Comparison of ENCODE assay signal across 18 cellular contexts in genomic region chr17:1467898-1468492, GRCh38. TPM values are rescaled to one million over a fixed set of nuclear protein-coding genes. Genes with fewer than 3 reads are reported as not detected.
DNase-seq lines count a peak whose midpoint lies in the region; ATAC-seq and TF ChIP-seq lines count a peak whose summit lies in the region.
"Had no signal": no experiment of that assay in that cellular context is flagged by ENCODE, and none has a peak within 500 bp of the region (broad histone marks: within the 10 kb centered on the region; RNA-seq: fewer than 3 reads in every experiment).

No MANE protein-coding gene starts in this region.

- H3K36me3 ChIP-seq in psoas muscle (ENCODE audit: insufficient read depth in 1 of 2, low read depth in 1 of 2) = peaks cover 0 to 81% of the 10 kb centered on the region in 2 donors

- H3K4me1 ChIP-seq in psoas muscle = peaks cover 9% of the 10 kb centered on the region

- DNase-seq in ELF-1 (ENCODE audit: low read depth, low spot score) (peak; percentile 80), NOMO-1 treated with dmso at 0.1 percent for 144 hours (lab: John Stamatoyannopoulos, UW; ENCODE audit: unreplicated experiment) (peak; percentile 79), iris pigment epithelial cell (ENCODE audit: low read depth) (peak; percentile 79), psoas muscle (peak; percentile 84 to 95)
- no peak for DNase-seq in stimulated activated CD4-positive, alpha-beta T cell treated with anti-CD3 and anti-CD28 coated beads, Interleukin-2, amount 100 ng/mL, for 48 hours
- no peak for DNase-seq in stimulated activated CD4-positive, alpha-beta T cell treated with anti-CD3 and anti-CD28 coated beads, Interleukin-15, amount 100 ng/mL, for 24 hours
- DNase-seq: activated CD4-positive, alpha-beta T cell treated with anti-CD3 and anti-CD28 coated beads, Interleukin-2, amount 10 ng/mL, durations not matched to agents 24 days and 14 days; activated naive CD8-positive, alpha-beta T cell treated with anti-CD3 and anti-CD28 coated beads, Interleukin-2, amount 50 U/mL, for 24 hours; activated T-cell treated with anti-CD3 and anti-CD28 coated beads, Interleukin-2, amount 50 U/mL, for 48 hours; left ventricle myocardium inferior; natural killer cell; NCI-H2081 treated with DMSO at 0.1 percent for 48 hours; NCI-H774; SHP77; stimulated activated naive CD8-positive, alpha-beta T cell treated with anti-CD3 and anti-CD28 coated beads, Interleukin-15, Interleukin-2, amounts not matched to agents 100 U/mL and 50 U/mL, for 24 hours had no signal

- intact Hi-C loops in psoas muscle (cut with DNase I) = no loop called here

- H3K4me3 ChIP-seq in psoas muscle = no peak overlapping the region
- H3K4me3 ChIP-seq: left ventricle myocardium inferior had no signal

- H3K9me3 ChIP-seq in psoas muscle = no peaks in the 10 kb centered on the region
- H3K9me3 ChIP-seq: left ventricle myocardium inferior had no signal

- no peak for TF ChIP-seq CTCF in psoas muscle (IDR thresholded peaks at IDR 0.05)

- no peaks in the 10 kb centered on the region for H3K27me3 ChIP-seq in psoas muscle (ENCODE audit: insufficient read depth in 3 of 3, low read length in 2 of 3)

- peak; percentile 92 to 97 (median 95) for ATAC-seq in psoas muscle
- ATAC-seq in GM18520 (IDR thresholded peaks at IDR 0.05; ENCODE audit: unreplicated experiment) = no peak
- no peak for ATAC-seq in HG03521 (IDR thresholded peaks at IDR 0.05; ENCODE audit: unreplicated experiment)
- ATAC-seq: activated naive CD8-positive, alpha-beta T cell treated with anti-CD3 and anti-CD28 coated beads, Interleukin-2, amount 50 U/mL, for 24 hours; natural killer cell; stimulated activated naive CD8-positive, alpha-beta T cell treated with anti-CD3 and anti-CD28 coated beads, Interleukin-15, Interleukin-2, amounts not matched to agents 100 U/mL and 50 U/mL, for 24 hours had no signal

- 31 to 49% (median 45%) methylated on average over 21 of the region's 21 CpGs for WGBS in psoas muscle, 3 donors

- H3K27ac ChIP-seq in psoas muscle = peak overlapping the region; percentile 56
- H3K27ac ChIP-seq: HL-60, left ventricle myocardium inferior had no signal

RNA-seq across cellular contexts. Expression of gene CRK, which starts 12.0 kb away (rescaled TPM):
- total RNA-seq in psoas muscle = 10 to 100 TPM; 26.4 to 60.4 (median 33.1) TPM
- 10 to 100 TPM; 29.7 to 48.0 (median 40.4) TPM for polyA plus RNA-seq in psoas muscle

RNA-seq across cellular contexts. Expression of gene MYO1C, which starts 24.5 kb away (rescaled TPM):
- total RNA-seq in psoas muscle = 10 to 100 TPM; 68.1 to 82.7 (median 73.2) TPM
- polyA plus RNA-seq in psoas muscle = 10 to 100 TPM; 24.0 to 32.7 (median 28.4) TPM

RNA-seq across cellular contexts. Expression of gene INPP5K, which starts 48.4 kb away (rescaled TPM):
- 10 to 100 TPM; 35.7 to 41.8 (median 40.1) TPM for total RNA-seq in psoas muscle
- polyA plus RNA-seq in psoas muscle = 10 to 100 TPM; 25.6 to 45.4 (median 30.9) TPM

Comparison
In these comparisons a context has a peak if more than half of its experiments do, and no peak if none do; other contexts are left out.
1. DNase-seq: peak in ELF-1 (single experiment), NOMO-1 treated with dmso at 0.1 percent for 144 hours (single experiment), iris pigment epithelial cell (single experiment) and psoas muscle (2 of 2); none in stimulated activated CD4-positive, alpha-beta T cell treated with anti-CD3 and anti-CD28 coated beads, Interleukin-2, amount 100 ng/mL, for 48 hours (0 of 2) and stimulated activated CD4-positive, alpha-beta T cell treated with anti-CD3 and anti-CD28 coated beads, Interleukin-15, amount 100 ng/mL, for 24 hours (single experiment).
2. ATAC-seq: peak in psoas muscle (4 of 4); none in GM18520 (single experiment) and HG03521 (single experiment).